Comparison of ENCODE assay signal across 1 cellular context in genomic region chr13:113836917-113837553, GRCh38.
TF ChIP-seq lines count a peak whose summit lies in the region.

No MANE protein-coding gene starts in this region.

TF ChIP-seq in A549, 52 proteins besides CTCF, POLR2A, EP300 and RAD21 (continued from another document):
- TF ChIP-seq PBX3 (IDR thresholded peaks at IDR 0.05) (no peak), POLR2AphosphoS2 (conservative IDR thresholded peaks at IDR 0.05; ENCODE audit: low read length) (no peak), RCOR1 (IDR thresholded peaks at IDR 0.05; ENCODE audit: low read depth, low read length) (no peak), TP53 (CRISPR knock-in tag; IDR thresholded peaks at IDR 0.05) (peak; percentile 99), CBX8 (IDR thresholded peaks at IDR 0.05) (no peak), FOSL2 (IDR thresholded peaks at IDR 0.05) (no peak), FOSL2 (CRISPR knock-in tag; IDR thresholded peaks at IDR 0.05) (no peak), GATA3 (IDR thresholded peaks at IDR 0.05; ENCODE audit: borderline replicate concordance) (no peak), JUNB (IDR thresholded peaks at IDR 0.05) (0 out of 2 replicates have a peak, but pooled peaks have one; percentile 20), KDM1A (IDR thresholded peaks at IDR 0.05; ENCODE audit: low read depth) (no peak), JUN (IDR thresholded peaks at IDR 0.05) (peak in 1 of 2 experiments; percentile 51; a peak in 3 of 5 replicates), USF2 (IDR thresholded peaks at IDR 0.05) (no peak)
- TF ChIP-seq, protein P1, sequence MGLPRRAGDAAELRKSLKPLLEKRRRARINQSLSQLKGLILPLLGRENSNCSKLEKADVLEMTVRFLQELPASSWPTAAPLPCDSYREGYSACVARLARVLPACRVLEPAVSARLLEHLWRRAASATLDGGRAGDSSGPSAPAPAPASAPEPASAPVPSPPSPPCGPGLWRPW (IDR thresholded peaks at IDR 0.05): 0 out of 2 replicates have a peak, but pooled peaks have one; percentile 12
- TF ChIP-seq, protein P2, sequence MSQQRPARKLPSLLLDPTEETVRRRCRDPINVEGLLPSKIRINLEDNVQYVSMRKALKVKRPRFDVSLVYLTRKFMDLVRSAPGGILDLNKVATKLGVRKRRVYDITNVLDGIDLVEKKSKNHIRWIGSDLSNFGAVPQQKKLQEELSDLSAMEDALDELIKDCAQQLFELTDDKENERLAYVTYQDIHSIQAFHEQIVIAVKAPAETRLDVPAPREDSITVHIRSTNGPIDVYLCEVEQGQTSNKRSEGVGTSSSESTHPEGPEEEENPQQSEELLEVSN (IDR thresholded peaks at IDR 0.05; ENCODE audit: borderline replicate concordance, low read depth): no peak
